Comparison of ENCODE assay signal across 20 cellular contexts in the genomic region with DNA sequence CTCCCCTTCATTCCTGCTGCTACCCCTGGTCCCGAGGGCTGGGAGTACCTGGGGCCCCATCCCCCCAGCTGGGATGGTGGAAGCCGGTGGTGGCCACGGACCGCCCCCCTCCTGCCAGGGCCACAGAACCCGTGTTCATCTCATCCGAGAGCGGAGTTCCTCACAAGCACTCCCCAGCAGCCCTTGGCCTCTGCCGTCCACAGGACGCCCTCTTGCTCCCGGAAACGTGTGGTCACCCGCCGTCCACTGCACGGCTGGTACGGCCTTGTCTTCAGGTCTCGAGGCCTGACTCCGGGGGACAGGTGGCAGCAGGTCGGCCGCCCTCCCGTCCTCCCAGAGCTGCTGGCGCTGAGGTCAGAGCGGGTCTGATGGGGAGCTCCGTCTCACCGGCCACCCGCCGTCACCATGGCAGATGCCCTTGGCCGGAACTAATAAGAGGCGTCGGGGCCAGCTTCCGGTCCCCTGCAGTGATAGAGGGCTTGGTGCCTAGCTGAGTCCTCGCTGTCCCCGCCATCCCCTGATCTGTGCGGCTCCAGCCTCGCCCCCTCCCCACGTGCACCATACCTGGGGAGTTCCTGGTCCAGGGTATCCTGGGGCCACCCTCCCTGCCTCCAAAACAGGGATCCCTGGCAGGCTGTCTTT.
"Had no signal": no experiment of that assay in that cellular context is flagged by ENCODE, and none has a peak within 500 bp of the region (broad histone marks: within the 10 kb centered on the region; RNA-seq: fewer than 3 reads in every experiment).

No MANE protein-coding gene starts in this region.

- H3K27ac ChIP-seq: ascending aorta, body of pancreas, SK-N-MC, VCaP had no signal

- H3K27ac Mint-ChIP-seq: activated naive CD4-positive, alpha-beta T cell treated with anti-CD3 and anti-CD28 coated beads, Interleukin-2, amount 50 U/mL, for 24 hours had no signal

- H3K4me3 Mint-ChIP-seq: activated CD8-positive, alpha-beta memory T cell treated with anti-CD3 and anti-CD28 coated beads, Interleukin-2, amount 10 ng/mL, durations not matched to agents 7 days and 5 days; activated naive CD4-positive, alpha-beta T cell treated with anti-CD3 and anti-CD28 coated beads, Interleukin-2, amount 50 U/mL, for 24 hours; T-cell had no signal

- H3K4me3 ChIP-seq: ascending aorta, body of pancreas, SK-N-MC had no signal

- H3K27me3 ChIP-seq: ascending aorta, body of pancreas had no signal

- H3K9me3 Mint-ChIP-seq: activated naive CD4-positive, alpha-beta T cell treated with anti-CD3 and anti-CD28 coated beads, Interleukin-2, amount 50 U/mL, for 24 hours; activated T-helper 2 cell treated with anti-CD3 and anti-CD28 coated beads, Interferon-gamma antibody, Interleukin-2, Interleukin-4, amounts not matched to agents 10 μg/mL and 5 μg/mL and 100 μg/mL, durations not matched to agents 14 hours and 24 hours and 36 hours; T-cell had no signal

- H3K36me3 Mint-ChIP-seq: activated naive CD4-positive, alpha-beta T cell treated with anti-CD3 and anti-CD28 coated beads, Interleukin-2, amount 50 U/mL, for 24 hours had no signal

- DNase-seq: activated CD4-positive, alpha-beta T cell treated with anti-CD3 and anti-CD28 coated beads, Interleukin-2, amount 50 U/mL, for 1 hour; activated CD4-positive, CD25-positive, alpha-beta regulatory T cell; activated CD8-positive, alpha-beta memory T cell treated with anti-CD3 and anti-CD28 coated beads, Interleukin-2, amount 10 ng/mL, durations not matched to agents 7 days and 5 days; activated gamma-delta T cell treated with Interleukin-2 at 50 U/mL for 16 hours; activated T-cell treated with anti-CD3 and anti-CD28 coated beads, Interleukin-2, amount 50 U/mL, for 48 hours; body of pancreas; central memory CD4-positive, alpha-beta T cell; Karpas-422; NCI-H1048; NCI-H146; NCI-H187 treated with DMSO at 0.1 percent for 48 hours; NCI-H2081 treated with DMSO at 0.1 percent for 48 hours; NCI-H446; NCI-H524; T-cell had no signal

- H3K27me3 Mint-ChIP-seq: activated CD8-positive, alpha-beta memory T cell treated with anti-CD3 and anti-CD28 coated beads, Interleukin-2, amount 10 ng/mL, durations not matched to agents 7 days and 5 days; activated naive CD4-positive, alpha-beta T cell treated with anti-CD3 and anti-CD28 coated beads, Interleukin-2, amount 50 U/mL, for 24 hours; T-cell had no signal

- H3K9me3 ChIP-seq: ascending aorta, body of pancreas had no signal
